8 cellular contexts compared by ENCODE assay signal in genomic region chr19:13844130-13844631, GRCh38. TPM values are rescaled to one million over a fixed set of nuclear protein-coding genes. Genes with fewer than 3 reads are reported as not detected.
DNase-seq lines count a peak whose midpoint lies in the region; ATAC-seq and TF ChIP-seq lines count a peak whose summit lies in the region.
"Had no signal": no experiment of that assay in that cellular context is flagged by ENCODE, and none has a peak within 500 bp of the region (broad histone marks: within the 10 kb centered on the region; RNA-seq: fewer than 3 reads in every experiment).

No MANE protein-coding gene starts in this region.

- H3K9me3 Mint-ChIP-seq in HFFc6 (peaks cover 27% of the 10 kb centered on the region), immature natural killer cell (peaks cover 0 to 7% (median 1%) of the 10 kb centered on the region in 6 donors)
- no peaks in the 10 kb centered on the region for H3K9me3 Mint-ChIP-seq in activated CD8-positive, alpha-beta T cell treated with anti-CD3 and anti-CD28 coated beads, Interleukin-2, amount 10 ng/mL, durations not matched to agents 7 days and 5 days (ENCODE audit: insufficient read depth)
- H3K9me3 Mint-ChIP-seq in stimulated activated memory B cell treated with anti-CD40 and anti-IgM and Interleukin-4, amounts not matched to agents 10 μg/mL and 1 μg/mL and 100 μg/mL, for 72 hours: no peaks in the 10 kb centered on the region

- no peak for ATAC-seq in activated CD8-positive, alpha-beta T cell treated with anti-CD3 and anti-CD28 coated beads, Interleukin-2, amount 10 ng/mL, durations not matched to agents 7 days and 5 days
- no peak for ATAC-seq in stimulated activated memory B cell treated with anti-CD40 and anti-IgM and Interleukin-4, amounts not matched to agents 10 μg/mL and 1 μg/mL and 100 μg/mL, for 72 hours

- H3K27me3 Mint-ChIP-seq in HFFc6 (ENCODE audit: insufficient read depth) (peaks cover 37% of the 10 kb centered on the region), immature natural killer cell (ENCODE audit: low read depth in 3 of 3) (peaks cover 57 to 65% (median 63%) of the 10 kb centered on the region in 3 donors)
- no peaks in the 10 kb centered on the region for H3K27me3 Mint-ChIP-seq in activated CD8-positive, alpha-beta T cell treated with anti-CD3 and anti-CD28 coated beads, Interleukin-2, amount 10 ng/mL, durations not matched to agents 7 days and 5 days (ENCODE audit: low read depth)
- no peaks in the 10 kb centered on the region for H3K27me3 Mint-ChIP-seq in stimulated activated memory B cell treated with anti-CD40 and anti-IgM and Interleukin-4, amounts not matched to agents 10 μg/mL and 1 μg/mL and 100 μg/mL, for 72 hours

- DNase-seq in HFFc6 (no peak), immature natural killer cell (no peak), cerebellar nuclear complex (lab: John Stamatoyannopoulos, UW) (no peak), pons (ENCODE audit: low spot score) (no peak), COLO829 (ENCODE audit: low spot score) (no peak)
- DNase-seq in activated CD8-positive, alpha-beta T cell treated with anti-CD3 and anti-CD28 coated beads, Interleukin-2, amount 10 ng/mL, durations not matched to agents 7 days and 5 days: no peak
- DNase-seq: brain microvascular endothelial cell had no signal

- H3K36me3 Mint-ChIP-seq in HFFc6 (ENCODE audit: low read depth) (peaks cover 24% of the 10 kb centered on the region), immature natural killer cell (no peaks in the 10 kb centered on the region)
- H3K36me3 Mint-ChIP-seq in activated CD8-positive, alpha-beta T cell treated with anti-CD3 and anti-CD28 coated beads, Interleukin-2, amount 10 ng/mL, durations not matched to agents 7 days and 5 days (ENCODE audit: low read depth): peaks cover 23% of the 10 kb centered on the region
- peaks cover 13% of the 10 kb centered on the region for H3K36me3 Mint-ChIP-seq in stimulated activated memory B cell treated with anti-CD40 and anti-IgM and Interleukin-4, amounts not matched to agents 10 μg/mL and 1 μg/mL and 100 μg/mL, for 72 hours

- TF ChIP-seq CTCF in HFFc6 (IDR thresholded peaks at IDR 0.05): no peak

- H3K4me1 Mint-ChIP-seq in HFFc6 (ENCODE audit: low read depth) (peaks cover 53% of the 10 kb centered on the region), immature natural killer cell (peaks cover 62% of the 10 kb centered on the region in 2 donors)
- H3K4me1 Mint-ChIP-seq in activated CD8-positive, alpha-beta T cell treated with anti-CD3 and anti-CD28 coated beads, Interleukin-2, amount 10 ng/mL, durations not matched to agents 7 days and 5 days (ENCODE audit: low read depth): peaks cover 47% of the 10 kb centered on the region
- H3K4me1 Mint-ChIP-seq in stimulated activated memory B cell treated with anti-CD40 and anti-IgM and Interleukin-4, amounts not matched to agents 10 μg/mL and 1 μg/mL and 100 μg/mL, for 72 hours: peaks cover 76% of the 10 kb centered on the region

- CTCF ChIA-PET in activated CD8-positive, alpha-beta T cell treated with anti-CD3 and anti-CD28 coated beads, Interleukin-2, amount 10 ng/mL, durations not matched to agents 7 days and 5 days (lab: Charles Lee): interaction anchor here (0.8 kb wide), 1 partner anchor 18 kb away, joined by 4 read pairs; no protein-coding TSS in a partner anchor

- H3K4me3 Mint-ChIP-seq in HFFc6: peak overlapping the region; percentile 84; the same call in 1 of the 2 replicates
- H3K4me3 Mint-ChIP-seq in activated CD8-positive, alpha-beta T cell treated with anti-CD3 and anti-CD28 coated beads, Interleukin-2, amount 10 ng/mL, durations not matched to agents 7 days and 5 days: peak overlapping the region; percentile 69
- peak overlapping the region in 3 of 5 donors; percentile 29 to 85 (median 68) for H3K4me3 Mint-ChIP-seq in immature natural killer cell
- peak overlapping the region; percentile 96 for H3K4me3 Mint-ChIP-seq in stimulated activated memory B cell treated with anti-CD40 and anti-IgM and Interleukin-4, amounts not matched to agents 10 μg/mL and 1 μg/mL and 100 μg/mL, for 72 hours

- H3K27ac Mint-ChIP-seq in HFFc6: peak overlapping the region; percentile 100
- H3K27ac Mint-ChIP-seq in activated CD8-positive, alpha-beta T cell treated with anti-CD3 and anti-CD28 coated beads, Interleukin-2, amount 10 ng/mL, durations not matched to agents 7 days and 5 days: peak overlapping the region; percentile 77
- H3K27ac Mint-ChIP-seq in immature natural killer cell: peak overlapping the region; percentile 89 to 99 (median 98)
- H3K27ac Mint-ChIP-seq in stimulated activated memory B cell treated with anti-CD40 and anti-IgM and Interleukin-4, amounts not matched to agents 10 μg/mL and 1 μg/mL and 100 μg/mL, for 72 hours: peak overlapping the region; percentile 99

- POLR2A ChIA-PET in activated CD8-positive, alpha-beta T cell treated with anti-CD3 and anti-CD28 coated beads, Interleukin-2, amount 10 ng/mL, durations not matched to agents 7 days and 5 days (lab: Charles Lee): no interaction called here

RNA-seq across cellular contexts. Expression of gene NANOS3, which starts 32.8 kb away (rescaled TPM):
- 1 to 10 TPM in 5 of 6 experiments, under 1 TPM in 1; 0.91 to 1.7 (median 1.4) TPM for total RNA-seq in HFFc6 (2021; fragmentation: NEBNext Ultra II Directional; extraction: Animal tissue kit (Norgen Biotek cat#: 25700))
- total RNA-seq in activated CD8-positive, alpha-beta T cell treated with anti-CD3 and anti-CD28 coated beads, Interleukin-2, amount 10 ng/mL, durations not matched to agents 7 days and 5 days: under 1 TPM; 0.60 to 0.90 TPM
- not detected for polyA plus RNA-seq in immature natural killer cell

RNA-seq across cellular contexts. Expression of gene ZSWIM4, which starts 48.9 kb away (rescaled TPM):
- 1 to 10 TPM; 5.0 to 6.0 (median 5.2) TPM for total RNA-seq in HFFc6 (2021; fragmentation: NEBNext Ultra II Directional; extraction: Animal tissue kit (Norgen Biotek cat#: 25700))
- total RNA-seq in activated CD8-positive, alpha-beta T cell treated with anti-CD3 and anti-CD28 coated beads, Interleukin-2, amount 10 ng/mL, durations not matched to agents 7 days and 5 days: 1 to 10 TPM; 8.4 to 9.5 TPM
- 1 to 10 TPM in 1 of 3 donors, under 1 TPM in 1, not detected in 1; 0.62 to 1.2 TPM for polyA plus RNA-seq in immature natural killer cell
